14 cellular contexts compared by ENCODE assay signal in genomic region chr1:9270290-9270900, GRCh38. TPM values are rescaled to one million over a fixed set of nuclear protein-coding genes. Genes with fewer than 3 reads are reported as not detected.
DNase-seq lines count a peak whose midpoint lies in the region; ATAC-seq and TF ChIP-seq lines count a peak whose summit lies in the region.
"Had no signal": no experiment of that assay in that cellular context is flagged by ENCODE, and none has a peak within 500 bp of the region (broad histone marks: within the 10 kb centered on the region; RNA-seq: fewer than 3 reads in every experiment).

No MANE protein-coding gene starts in this region.

- H3K9me3 Mint-ChIP-seq in activated CD4-positive, alpha-beta T cell treated with anti-CD3 and anti-CD28 coated beads, Interleukin-2, amount 10 ng/mL, durations not matched to agents 7 days and 5 days = no peaks in the 10 kb centered on the region
- H3K9me3 Mint-ChIP-seq: stimulated activated naive CD8-positive, alpha-beta T cell treated with anti-CD3 and anti-CD28 coated beads, Interleukin-15, Interleukin-2, amounts not matched to agents 100 ng/mL and 50 ng/mL, for 24 hours had no signal

- H3K4me3 Mint-ChIP-seq in activated CD4-positive, alpha-beta T cell treated with anti-CD3 and anti-CD28 coated beads, Interleukin-2, amount 10 ng/mL, durations not matched to agents 7 days and 5 days = no peak overlapping the region
- H3K4me3 Mint-ChIP-seq: CD14-positive monocyte; stimulated activated naive CD8-positive, alpha-beta T cell treated with anti-CD3 and anti-CD28 coated beads, Interleukin-15, Interleukin-2, amounts not matched to agents 100 ng/mL and 50 ng/mL, for 24 hours had no signal

- H3K27me3 ChIP-seq in IMR-90 (ENCODE audit: control insufficient read depth, insufficient read depth, low read length) = no peaks in the 10 kb centered on the region
- no peaks in the 10 kb centered on the region for H3K27me3 ChIP-seq in dorsolateral prefrontal cortex

- ATAC-seq in IMR-90 (ENCODE audit: low read depth) (no peak), left colon (peak; percentile 47), GM18498 (IDR thresholded peaks at IDR 0.05; ENCODE audit: unreplicated experiment) (no peak), HG02642 (IDR thresholded peaks at IDR 0.05; ENCODE audit: poor library complexity, unreplicated experiment) (no peak)

- no peak for TF ChIP-seq RAD21 in IMR-90 (IDR thresholded peaks at IDR 0.05; ENCODE audit: low read length)

- no peaks in the 10 kb centered on the region for H4K20me1 ChIP-seq in IMR-90 (ENCODE audit: insufficient read depth, low read length)

- TF ChIP-seq CTCF in IMR-90 (conservative IDR thresholded peaks at IDR 0.05; ENCODE audit: low read depth, low read length) = no peak
- TF ChIP-seq CTCF in dorsolateral prefrontal cortex (IDR thresholded peaks at IDR 0.05 in 54 of 56, conservative IDR thresholded peaks at IDR 0.05 in 2 of 56; ENCODE audit: low read depth in 1 of 56, partially characterized antibody in 56 of 56) = no peak

- H2BK15ac ChIP-seq in IMR-90 (ENCODE audit: low read depth, low read length) = no peak overlapping the region

- H3K14ac ChIP-seq in IMR-90 (replicated peaks; ENCODE audit: low read depth, low read length) = no peak overlapping the region

- H3K9me3 ChIP-seq in IMR-90 (ENCODE audit: control insufficient read depth, insufficient read depth, low read length) = no peaks in the 10 kb centered on the region

- H3K36me3 ChIP-seq in IMR-90 (ENCODE audit: control insufficient read depth, insufficient read depth, low read length) = peaks cover 6% of the 10 kb centered on the region; the same call in 1 of the 2 replicates

- no peak overlapping the region for H4K5ac ChIP-seq in IMR-90 (ENCODE audit: low read depth, low read length)

- no peaks in the 10 kb centered on the region for H3K36me3 Mint-ChIP-seq in activated CD4-positive, alpha-beta T cell treated with anti-CD3 and anti-CD28 coated beads, Interleukin-2, amount 10 ng/mL, durations not matched to agents 7 days and 5 days (ENCODE audit: low read depth)

- H3K79me1 ChIP-seq in IMR-90 (ENCODE audit: low read depth in 1 of 2, low read length in 2 of 2) = peaks cover 0 to 17% of the 10 kb centered on the region in 2 experiments; a peak in 1 of 4 replicates

- DNase-seq in Caki2 (ENCODE audit: low read depth) = peak; percentile 47
- DNase-seq in IMR-90 = no peak
- peak; percentile 12 for DNase-seq in SHP77 treated with DMSO at 0.1 percent for 48 hours (lab: John Stamatoyannopoulos, UW)
- peak in 1 of 2 donors; percentile 43 for DNase-seq in left colon
- no peak for DNase-seq in activated CD4-positive, alpha-beta T cell treated with anti-CD3 and anti-CD28 coated beads, Interleukin-2, amount 10 ng/mL, durations not matched to agents 7 days and 5 days
- no peak for DNase-seq in dorsolateral prefrontal cortex
- DNase-seq: amygdala; effector CD4-positive, alpha-beta T cell; NCI-H146; stimulated activated CD4-positive, alpha-beta T cell treated with anti-CD3 and anti-CD28 coated beads, Interleukin-4, amount 100 ng/mL, for 4 hours had no signal

- H2AK5ac ChIP-seq in IMR-90 (ENCODE audit: low read depth, low read length) = 0 out of 2 replicates have a peak overlapping the region, but pooled peaks have one; percentile 4

- no peak overlapping the region for H2AK9ac ChIP-seq in IMR-90 (replicated peaks; ENCODE audit: low read depth, low read length, poor library complexity)

- dilution Hi-C loops in IMR-90 (cut with HindIII; ENCODE audit: low sequenced_read_pairs, unreplicated experiment) = no loop called here

- H3K4me2 ChIP-seq in IMR-90 (ENCODE audit: low read depth, low read length) = no peak overlapping the region

- no peak overlapping the region for H2AFZ ChIP-seq in IMR-90 (replicated peaks; ENCODE audit: low read length, poor library complexity)

- intact Hi-C loops in IMR-90 (cut with micrococcal nuclease) (no loop called here), left colon (cut with DNase I, micrococcal nuclease) (no loop called here), dorsolateral prefrontal cortex (cut with DNase I) (no loop called here)

- in situ Hi-C loops in Caki2 (cut with HindIII; ENCODE audit: low pct_unique_long_range_greater_than_20kb, low sequenced_read_pairs) = no loop called here
- in situ Hi-C loops in IMR-90 (cut with MboI; ENCODE audit: low sequenced_read_pairs) = loop anchor here (10.0 kb wide), 1 partner anchor 304 kb away; no protein-coding TSS in a partner anchor

- H3K4me1 ChIP-seq in IMR-90 (ENCODE audit: control insufficient read depth, insufficient read depth, low read length) = peaks cover 12% of the 10 kb centered on the region

- H2BK120ac ChIP-seq in IMR-90 (ENCODE audit: low read depth, low read length) = no peak overlapping the region

- 48% methylated on average over 3 of the region's 15 CpGs; no CpG with 5 or more reads in 1 of the 2 experiments for WGBS in IMR-90 (ENCODE audit: extremely low coverage in 2 of 2, insufficient read length in 1 of 2), 2 experiments

- CTCF ChIA-PET in IMR-90 (lab: Yijun Ruan, JAX) = interaction anchor here (1.1 kb wide), 1 partner anchor 224 kb away, joined by 3 read pairs; no protein-coding TSS in a partner anchor
- CTCF ChIA-PET in activated CD4-positive, alpha-beta T cell treated with anti-CD3 and anti-CD28 coated beads, Interleukin-2, amount 10 ng/mL, durations not matched to agents 7 days and 5 days (lab: Charles Lee) = interaction anchor here (1.2 kb wide), 1 partner anchor 18 kb away, joined by 3 read pairs; no protein-coding TSS in a partner anchor

- H3K18ac ChIP-seq in IMR-90 (ENCODE audit: low read depth, low read length) = no peak overlapping the region

- H3K9me1 ChIP-seq in IMR-90 (ENCODE audit: insufficient read depth, low read length) = peaks cover 5% of the 10 kb centered on the region

- no peak overlapping the region; the same call in 1 of the 2 replicates for H3K23ac ChIP-seq in IMR-90 (ENCODE audit: low read depth, low read length)

- no peak overlapping the region for H3K4me3 ChIP-seq in IMR-90 (ENCODE audit: insufficient read depth, low read depth, low read length)
- no peak overlapping the region for H3K4me3 ChIP-seq in dorsolateral prefrontal cortex

- peaks cover 20% of the 10 kb centered on the region for H3K4me1 Mint-ChIP-seq in activated CD4-positive, alpha-beta T cell treated with anti-CD3 and anti-CD28 coated beads, Interleukin-2, amount 10 ng/mL, durations not matched to agents 7 days and 5 days

- H3K56ac ChIP-seq in IMR-90 (ENCODE audit: extremely low read depth, insufficient read depth, low read length) = no peak overlapping the region

- H4K91ac ChIP-seq in IMR-90 (ENCODE audit: insufficient read depth, low read depth, low read length) = no peak overlapping the region

- POLR2A ChIA-PET in IMR-90 (lab: Charles Lee; ENCODE audit: unreplicated experiment) = no interaction called here
- POLR2A ChIA-PET in activated CD4-positive, alpha-beta T cell treated with anti-CD3 and anti-CD28 coated beads, Interleukin-2, amount 10 ng/mL, durations not matched to agents 7 days and 5 days (lab: Charles Lee) = no interaction called here

- BruUV-seq in IMR-90 (replicated peaks; lab: Mats Ljungman, UMichigan) = no TSS peak

- H3K4ac ChIP-seq in IMR-90 (ENCODE audit: low read depth, low read length) = no peak overlapping the region

- H3K27ac Mint-ChIP-seq in activated CD4-positive, alpha-beta T cell treated with anti-CD3 and anti-CD28 coated beads, Interleukin-2, amount 10 ng/mL, durations not matched to agents 7 days and 5 days = no peak overlapping the region
- H3K27ac Mint-ChIP-seq: stimulated activated naive CD8-positive, alpha-beta T cell treated with anti-CD3 and anti-CD28 coated beads, Interleukin-15, Interleukin-2, amounts not matched to agents 100 ng/mL and 50 ng/mL, for 24 hours had no signal

- no peak overlapping the region for H2BK5ac ChIP-seq in IMR-90 (ENCODE audit: low read depth, low read length, poor library complexity, severe bottlenecking)

- H3K27me3 Mint-ChIP-seq in activated CD4-positive, alpha-beta T cell treated with anti-CD3 and anti-CD28 coated beads, Interleukin-2, amount 10 ng/mL, durations not matched to agents 7 days and 5 days = no peaks in the 10 kb centered on the region

- TF ChIP-seq POLR2A in IMR-90 (IDR thresholded peaks at IDR 0.05; ENCODE audit: low read depth, low read length) = no peak

- no peak overlapping the region for H4K8ac ChIP-seq in IMR-90 (ENCODE audit: low read depth in 2 of 2, low read length in 2 of 2)

- H3K27ac ChIP-seq in IMR-90 (ENCODE audit: insufficient read depth, low read length) (no peak overlapping the region), dorsolateral prefrontal cortex (no peak overlapping the region)

- no peak overlapping the region for H3K9ac ChIP-seq in IMR-90 (ENCODE audit: low read depth, low read length)

- no peak overlapping the region for H2BK20ac ChIP-seq in IMR-90 (ENCODE audit: low read depth, low read length)

TF ChIP-seq in IMR-90, 13 proteins besides CTCF, POLR2A, EP300 and RAD21 (continues in another document):
- no peak for TF ChIP-seq CEBPB (IDR thresholded peaks at IDR 0.05; ENCODE audit: low read depth, low read length)
- no peak for TF ChIP-seq BHLHE40 (IDR thresholded peaks at IDR 0.05; ENCODE audit: low read depth, low read length)

RNA-seq across cellular contexts. Expression of gene SPSB1, which starts 22.3 kb away (rescaled TPM):
- total RNA-seq in Caki2 (2014; rRNA removed; shearing (Covaris generic); ENCODE audit: low replicate concordance) = 32.9 and 36.4 TPM in 2 replicates
- total RNA-seq in IMR-90 (2012; rRNA removed) = 15.0 and 16.7 TPM in 2 replicates
- polyA plus RNA-seq in IMR-90 (2012; rRNA removed) = 17.6 and 19.8 TPM in 2 replicates
- polyA plus RNA-seq in IMR-90 (2012; cell fraction: cytosol; rRNA removed) = 22.0 and 35.7 TPM in 2 replicates
- 16.5 and 24.0 TPM in 2 replicates for polyA plus RNA-seq in IMR-90 (2012; cell fraction: nucleus; rRNA removed; ENCODE audit: low replicate concordance)
- total RNA-seq in left colon = 10 to 100 TPM; 30.3 to 56.4 TPM
- total RNA-seq in activated CD4-positive, alpha-beta T cell treated with anti-CD3 and anti-CD28 coated beads, Interleukin-2, amount 10 ng/mL, durations not matched to agents 7 days and 5 days = 1 to 10 TPM; 4.8 to 6.6 TPM
- 10 to 100 TPM in 80 of 120 experiments, 1 to 10 TPM in 40; 4.7 to 43.4 (median 12.2) TPM for total RNA-seq in dorsolateral prefrontal cortex

RNA-seq across cellular contexts. Expression of gene H6PD, which starts 35.8 kb away (rescaled TPM):
- total RNA-seq in Caki2 (2014; rRNA removed; shearing (Covaris generic); ENCODE audit: low replicate concordance) = 18.5 and 22.2 TPM in 2 replicates
- 8.3 and 9.3 TPM in 2 replicates for total RNA-seq in IMR-90 (2012; rRNA removed)
- 22.1 and 22.7 TPM in 2 replicates for polyA plus RNA-seq in IMR-90 (2012; rRNA removed)
- 11.9 and 21.1 TPM in 2 replicates for polyA plus RNA-seq in IMR-90 (2012; cell fraction: cytosol; rRNA removed)
- polyA plus RNA-seq in IMR-90 (2012; cell fraction: nucleus; rRNA removed; ENCODE audit: low replicate concordance) = 23.3 and 30.1 TPM in 2 replicates
- 10 to 100 TPM; 33.4 to 34.9 TPM for total RNA-seq in left colon
- total RNA-seq in activated CD4-positive, alpha-beta T cell treated with anti-CD3 and anti-CD28 coated beads, Interleukin-2, amount 10 ng/mL, durations not matched to agents 7 days and 5 days = 10 to 100 TPM; 15.1 to 15.3 TPM
- 10 to 100 TPM in 118 of 120 experiments, 1 to 10 TPM in 2; 9.0 to 25.6 (median 15.7) TPM for total RNA-seq in dorsolateral prefrontal cortex

Comparison
In these comparisons a context has a peak if more than half of its experiments do, and no peak if none do; other contexts are left out.
1. DNase-seq: peak in Caki2 (single experiment) and SHP77 treated with DMSO at 0.1 percent for 48 hours (single experiment); none in IMR-90 (single experiment), activated CD4-positive, alpha-beta T cell treated with anti-CD3 and anti-CD28 coated beads, Interleukin-2, amount 10 ng/mL, durations not matched to agents 7 days and 5 days (single experiment) and dorsolateral prefrontal cortex (0 of 10).